In the genomic region with DNA sequence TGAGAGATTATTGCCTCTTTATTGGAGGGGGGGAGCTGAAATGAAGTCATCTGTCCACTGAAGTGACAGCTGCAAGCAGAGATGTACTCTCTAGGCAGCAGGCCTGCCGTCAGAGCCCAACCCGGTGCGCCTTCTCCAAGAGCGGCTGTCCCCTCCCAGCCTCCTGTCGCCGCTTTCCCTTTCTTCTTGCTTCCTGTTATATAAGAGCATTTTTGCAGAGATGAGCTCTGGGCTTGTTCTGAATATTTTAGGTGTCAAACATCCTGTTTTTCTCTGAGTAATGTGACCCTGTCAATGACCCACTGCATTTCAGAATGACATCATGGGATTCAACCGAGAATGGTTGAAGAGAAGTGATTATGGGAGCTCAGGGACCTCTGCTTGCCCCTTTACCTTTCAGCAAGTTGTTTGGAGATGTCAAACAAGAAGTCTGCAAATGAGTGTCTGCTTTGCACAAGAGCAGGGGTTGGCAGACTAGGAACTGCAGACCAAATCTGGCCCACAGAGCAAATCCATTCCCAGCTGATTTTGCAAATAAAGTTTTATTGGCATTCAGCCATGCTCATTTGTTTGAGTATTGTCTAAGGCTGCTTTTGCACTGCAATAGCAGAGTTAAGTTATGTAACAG, we compare ENCODE assay signal across 9 cellular contexts.
DNase-seq lines count a peak whose midpoint lies in the region; ATAC-seq, FAIRE-seq and TF ChIP-seq lines count a peak whose summit lies in the region.
"Had no signal": no experiment of that assay in that cellular context is flagged by ENCODE, and none has a peak within 500 bp of the region (broad histone marks: within the 10 kb centered on the region; RNA-seq: fewer than 3 reads in every experiment).

No MANE protein-coding gene starts in this region.

- no peak for TF ChIP-seq CTCF in fibroblast of the aortic adventitia (IDR thresholded peaks at IDR 0.05; ENCODE audit: insufficient read depth, low read length)

- no peaks in the 10 kb centered on the region for H3K36me3 Mint-ChIP-seq in T-helper 2 cell treated with Interferon-gamma antibody and Interleukin-4, amounts not matched to agents 5 μg/mL and 100 μg/mL, for 36 hours (ENCODE audit: low read depth)

- ATAC-seq in GM21786 (IDR thresholded peaks at IDR 0.05; ENCODE audit: unreplicated experiment) = no peak

- H3K4me3 ChIP-seq in fibroblast of the aortic adventitia (ENCODE audit: low read depth, low read length) (no peak overlapping the region), skeletal muscle cell (ENCODE audit: low read depth, low read length) (no peak overlapping the region)

- H3K4me1 Mint-ChIP-seq in T-helper 2 cell treated with Interferon-gamma antibody and Interleukin-4, amounts not matched to agents 5 μg/mL and 100 μg/mL, for 36 hours (ENCODE audit: low read depth) = peaks cover 6% of the 10 kb centered on the region

- DNase-seq in HTR-8/SVneo (ENCODE audit: insufficient read length, low spot score) = peak; percentile 6
- no peak for DNase-seq in T-helper 2 cell treated with Interferon-gamma antibody and Interleukin-4, amounts not matched to agents 5 μg/mL and 100 μg/mL, for 36 hours (ENCODE audit: low spot score)
- peak; percentile 61 for DNase-seq in fibroblast of the aortic adventitia (ENCODE audit: low read depth)
- peak; percentile 85 for DNase-seq in skeletal muscle cell (ENCODE audit: low read depth)
- DNase-seq in effector CD4-positive, alpha-beta T cell = no peak
- DNase-seq in NCI-H2081 treated with DMSO at 0.1 percent for 48 hours (lab: John Stamatoyannopoulos, UW) = no peak
- no peak for DNase-seq in cerebellum (ENCODE audit: low spot score)

- peak overlapping the region; percentile 18 for H3K4me3 Mint-ChIP-seq in T-helper 2 cell treated with Interferon-gamma antibody and Interleukin-4, amounts not matched to agents 5 μg/mL and 100 μg/mL, for 36 hours
- H3K4me3 Mint-ChIP-seq: stimulated activated naive CD8-positive, alpha-beta T cell treated with anti-CD3 and anti-CD28 coated beads, Interleukin-15, Interleukin-2, amounts not matched to agents 100 ng/mL and 50 ng/mL, for 24 hours had no signal

- no peaks in the 10 kb centered on the region for H3K27me3 Mint-ChIP-seq in T-helper 2 cell treated with Interferon-gamma antibody and Interleukin-4, amounts not matched to agents 5 μg/mL and 100 μg/mL, for 36 hours (ENCODE audit: low read depth)
- H3K27me3 Mint-ChIP-seq: stimulated activated naive CD8-positive, alpha-beta T cell treated with anti-CD3 and anti-CD28 coated beads, Interleukin-15, Interleukin-2, amounts not matched to agents 100 ng/mL and 50 ng/mL, for 24 hours had no signal

- no peaks in the 10 kb centered on the region for H3K9me3 Mint-ChIP-seq in T-helper 2 cell treated with Interferon-gamma antibody and Interleukin-4, amounts not matched to agents 5 μg/mL and 100 μg/mL, for 36 hours
- H3K9me3 Mint-ChIP-seq: stimulated activated naive CD8-positive, alpha-beta T cell treated with anti-CD3 and anti-CD28 coated beads, Interleukin-15, Interleukin-2, amounts not matched to agents 100 ng/mL and 50 ng/mL, for 24 hours had no signal

- H3K27ac Mint-ChIP-seq in T-helper 2 cell treated with Interferon-gamma antibody and Interleukin-4, amounts not matched to agents 5 μg/mL and 100 μg/mL, for 36 hours = peak overlapping the region; percentile 36
- H3K27ac Mint-ChIP-seq: stimulated activated naive CD8-positive, alpha-beta T cell treated with anti-CD3 and anti-CD28 coated beads, Interleukin-15, Interleukin-2, amounts not matched to agents 100 ng/mL and 50 ng/mL, for 24 hours had no signal

- no peak for FAIRE-seq in HTR-8/SVneo (lab: Jason Lieb, UNC)

Comparison
In these comparisons a context has a peak if more than half of its experiments do, and no peak if none do; other contexts are left out.
1. DNase-seq: peak in HTR-8/SVneo (single experiment), fibroblast of the aortic adventitia (single experiment) and skeletal muscle cell (single experiment); none in T-helper 2 cell treated with Interferon-gamma antibody and Interleukin-4, amounts not matched to agents 5 μg/mL and 100 μg/mL, for 36 hours (single experiment), effector CD4-positive, alpha-beta T cell (single experiment), NCI-H2081 treated with DMSO at 0.1 percent for 48 hours (single experiment) and cerebellum (single experiment).